In the genomic region with DNA sequence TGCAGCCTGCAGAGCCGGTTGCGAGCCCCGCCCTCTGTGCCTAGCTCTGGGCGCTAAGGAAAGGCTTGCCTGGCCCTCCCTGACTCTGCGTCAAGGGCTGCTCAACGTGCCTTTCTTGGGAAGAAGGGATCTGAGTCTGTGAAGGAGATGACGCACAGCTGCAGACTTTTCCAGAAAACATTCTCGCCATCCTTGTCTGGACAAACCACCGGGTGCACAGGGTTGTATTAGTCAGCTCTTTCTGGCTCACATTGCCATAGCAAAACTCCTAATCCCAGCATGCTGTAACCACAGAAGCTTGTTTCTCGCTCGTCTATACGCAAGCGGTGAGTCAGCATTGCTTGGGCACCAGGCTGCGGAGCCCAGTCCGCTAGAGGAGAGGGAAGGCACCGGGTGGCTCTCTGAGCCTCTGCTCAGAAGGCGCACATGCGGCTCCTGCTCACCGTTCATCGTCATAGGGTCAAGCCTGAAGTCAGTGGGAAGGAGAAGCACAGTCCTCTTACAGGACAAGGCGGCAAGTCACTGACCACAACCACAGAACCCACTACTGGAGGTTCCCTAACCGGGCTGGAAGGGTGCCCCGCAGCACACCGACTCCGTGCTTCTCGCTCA, we compare ENCODE assay signal across 1 cellular context.
TF ChIP-seq lines count a peak whose summit lies in the region.

No MANE protein-coding gene starts in this region.

TF ChIP-seq in SK-N-SH, 30 proteins besides CTCF, POLR2A, EP300 and RAD21 (continued from another document):
- TF ChIP-seq, protein P1, sequence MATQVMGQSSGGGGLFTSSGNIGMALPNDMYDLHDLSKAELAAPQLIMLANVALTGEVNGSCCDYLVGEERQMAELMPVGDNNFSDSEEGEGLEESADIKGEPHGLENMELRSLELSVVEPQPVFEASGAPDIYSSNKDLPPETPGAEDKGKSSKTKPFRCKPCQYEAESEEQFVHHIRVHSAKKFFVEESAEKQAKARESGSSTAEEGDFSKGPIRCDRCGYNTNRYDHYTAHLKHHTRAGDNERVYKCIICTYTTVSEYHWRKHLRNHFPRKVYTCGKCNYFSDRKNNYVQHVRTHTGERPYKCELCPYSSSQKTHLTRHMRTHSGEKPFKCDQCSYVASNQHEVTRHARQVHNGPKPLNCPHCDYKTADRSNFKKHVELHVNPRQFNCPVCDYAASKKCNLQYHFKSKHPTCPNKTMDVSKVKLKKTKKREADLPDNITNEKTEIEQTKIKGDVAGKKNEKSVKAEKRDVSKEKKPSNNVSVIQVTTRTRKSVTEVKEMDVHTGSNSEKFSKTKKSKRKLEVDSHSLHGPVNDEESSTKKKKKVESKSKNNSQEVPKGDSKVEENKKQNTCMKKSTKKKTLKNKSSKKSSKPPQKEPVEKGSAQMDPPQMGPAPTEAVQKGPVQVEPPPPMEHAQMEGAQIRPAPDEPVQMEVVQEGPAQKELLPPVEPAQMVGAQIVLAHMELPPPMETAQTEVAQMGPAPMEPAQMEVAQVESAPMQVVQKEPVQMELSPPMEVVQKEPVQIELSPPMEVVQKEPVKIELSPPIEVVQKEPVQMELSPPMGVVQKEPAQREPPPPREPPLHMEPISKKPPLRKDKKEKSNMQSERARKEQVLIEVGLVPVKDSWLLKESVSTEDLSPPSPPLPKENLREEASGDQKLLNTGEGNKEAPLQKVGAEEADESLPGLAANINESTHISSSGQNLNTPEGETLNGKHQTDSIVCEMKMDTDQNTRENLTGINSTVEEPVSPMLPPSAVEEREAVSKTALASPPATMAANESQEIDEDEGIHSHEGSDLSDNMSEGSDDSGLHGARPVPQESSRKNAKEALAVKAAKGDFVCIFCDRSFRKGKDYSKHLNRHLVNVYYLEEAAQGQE (IDR thresholded peaks at IDR 0.05; ENCODE audit: low read depth, low read length): no peak
- no peak for TF ChIP-seq MEF2A (IDR thresholded peaks at IDR 0.05; ENCODE audit: borderline replicate concordance, low read depth)
